In the genomic region with DNA sequence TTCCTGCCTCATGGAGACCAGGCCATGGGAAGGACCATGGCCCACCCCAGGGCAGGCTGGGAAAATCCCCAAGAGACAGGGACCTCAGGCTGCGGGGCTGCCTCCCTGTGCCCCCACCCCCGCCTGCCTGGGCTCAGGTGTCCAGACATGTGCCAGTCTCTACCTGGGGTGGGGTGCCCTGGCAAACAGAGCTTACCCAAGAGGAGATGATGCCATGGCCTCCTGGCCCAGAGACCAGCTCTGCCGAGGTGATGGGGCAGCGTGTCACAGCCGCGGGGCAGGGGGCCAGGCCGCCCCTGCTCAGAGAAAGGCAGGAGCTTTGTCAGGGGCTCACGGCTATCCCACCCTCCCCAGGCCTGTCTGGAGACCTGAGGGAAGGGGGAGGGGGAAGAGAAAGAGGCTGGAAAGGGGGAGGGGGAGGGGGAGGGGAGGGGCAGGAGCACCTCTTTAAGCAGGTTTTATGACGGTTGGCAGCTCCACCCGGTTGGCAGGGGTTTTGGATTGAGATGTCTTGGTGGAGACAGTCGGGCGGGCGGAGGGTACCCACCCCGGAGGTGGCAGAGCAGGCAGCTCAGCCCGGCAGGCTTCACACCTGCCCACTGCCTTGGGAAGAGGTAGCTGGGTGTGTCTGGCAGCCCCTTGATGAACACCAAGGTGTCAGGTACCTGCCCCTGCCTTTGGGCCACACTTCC, we compare ENCODE assay signal across 1 cellular context.
TF ChIP-seq lines count a peak whose summit lies in the region.

No MANE protein-coding gene starts in this region.

TF ChIP-seq in IMR-90, 13 proteins besides CTCF, POLR2A, EP300 and RAD21 (continued from another document):
- TF ChIP-seq MXI1 (IDR thresholded peaks at IDR 0.05; ENCODE audit: borderline replicate concordance, low read depth, low read length) (no peak), CEBPB (IDR thresholded peaks at IDR 0.05; ENCODE audit: low read depth, low read length) (no peak), RCOR1 (IDR thresholded peaks at IDR 0.05; ENCODE audit: insufficient replicate concordance, low read length) (no peak), RFX5 (IDR thresholded peaks at IDR 0.05; ENCODE audit: low read depth, low read length) (no peak), MAFK (IDR thresholded peaks at IDR 0.05; ENCODE audit: low read depth, low read length) (no peak)
